19 cellular contexts compared by ENCODE assay signal in the genomic region with DNA sequence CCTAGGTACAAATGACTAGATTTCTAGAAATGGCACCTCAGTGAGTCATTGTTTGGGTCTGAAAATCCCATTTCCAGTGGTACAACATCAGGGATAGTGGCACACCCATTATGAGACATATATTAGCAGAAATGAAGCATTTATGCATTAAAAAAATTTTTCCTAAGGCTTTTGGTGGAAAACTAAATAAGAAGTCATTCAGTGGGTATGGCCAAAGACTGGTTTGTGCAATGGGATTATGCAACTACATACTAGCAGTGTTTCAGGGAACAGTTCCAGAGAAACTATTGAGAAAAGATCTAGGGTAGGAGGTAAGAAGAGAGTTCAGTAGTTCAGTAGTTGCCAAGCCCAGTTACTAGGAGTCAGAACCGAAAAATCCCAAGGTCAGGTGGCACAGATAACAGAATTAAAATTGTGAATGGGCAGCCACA.
DNase-seq lines count a peak whose midpoint lies in the region; ATAC-seq and TF ChIP-seq lines count a peak whose summit lies in the region.
"Had no signal": no experiment of that assay in that cellular context is flagged by ENCODE, and none has a peak within 500 bp of the region (broad histone marks: within the 10 kb centered on the region; RNA-seq: fewer than 3 reads in every experiment).

No MANE protein-coding gene starts in this region.

- DNase-seq in GM23338 (ENCODE audit: low spot score) = no peak
- peak; percentile 96 for DNase-seq in NCI-H226
- peak; percentile 59 for DNase-seq in dedifferentiated amniotic fluid mesenchymal stem cell (ENCODE audit: extremely low spot score)
- no peak for DNase-seq in osteoblast (ENCODE audit: insufficient read length, low spot score, missing footprints)
- DNase-seq in NCI-H524 treated with DMSO at 0.1 percent for 48 hours (lab: John Stamatoyannopoulos, UW) = no peak
- DNase-seq in ureter (ENCODE audit: low spot score) = no peak
- no peak for DNase-seq in spleen
- no peak for DNase-seq in middle frontal gyrus (ENCODE audit: extremely low spot score, low spot score)
- DNase-seq: activated gamma-delta T cell treated with Interleukin-2 at 50 U/mL for 16 hours, caudate nucleus, COR-L47, GDM1, NCI-H1694, sigmoid colon had no signal

- H3K9me3 ChIP-seq in osteoblast (ENCODE audit: low read depth, low read length) = no peaks in the 10 kb centered on the region
- no peaks in the 10 kb centered on the region for H3K9me3 ChIP-seq in spleen
- H3K9me3 ChIP-seq: sigmoid colon had no signal

- ATAC-seq in GM23338 = no peak
- ATAC-seq: K562 had no signal

- H3K9me2 ChIP-seq in GM23338 (ENCODE audit: insufficient read depth) = peaks cover 13% of the 10 kb centered on the region

- H3K27ac ChIP-seq in GM23338 (ENCODE audit: low read depth) = no peak overlapping the region
- H3K27ac ChIP-seq in osteoblast (ENCODE audit: low read depth, low read length) = peak overlapping the region; percentile 38
- H3K27ac ChIP-seq in spleen = no peak overlapping the region
- H3K27ac ChIP-seq: hepatocyte, neural progenitor cell, sigmoid colon, VCaP had no signal

- H3K27ac Mint-ChIP-seq in GM23338 = 0 out of 2 replicates have a peak overlapping the region, but pooled peaks have one; percentile 10
- H3K27ac Mint-ChIP-seq: neural progenitor cell; stimulated activated naive CD8-positive, alpha-beta T cell treated with anti-CD3 and anti-CD28 coated beads, Interleukin-15, Interleukin-2, amounts not matched to agents 100 ng/mL and 50 ng/mL, for 24 hours had no signal

- intact Hi-C loops in spleen (cut with DNase I; ENCODE audit: low total_unique reads) = no loop called here

- H3K36me3 ChIP-seq in GM23338 (ENCODE audit: insufficient read depth) = no peaks in the 10 kb centered on the region
- H3K36me3 ChIP-seq in osteoblast (ENCODE audit: insufficient read depth, low read length) = no peaks in the 10 kb centered on the region
- no peaks in the 10 kb centered on the region for H3K36me3 ChIP-seq in spleen
- H3K36me3 ChIP-seq: neural progenitor cell, sigmoid colon had no signal

- peaks cover 12% of the 10 kb centered on the region; the same call in 2 of the 3 replicates for H3K4me1 Mint-ChIP-seq in GM23338
- H3K4me1 Mint-ChIP-seq: neural progenitor cell had no signal

- TF ChIP-seq CTCF in GM23338 (conservative IDR thresholded peaks at IDR 0.05; ENCODE audit: low read depth in 2 of 2) (no peak), osteoblast (IDR thresholded peaks at IDR 0.05; ENCODE audit: extremely low read depth, low read depth, low read length) (no peak), spleen (IDR thresholded peaks at IDR 0.05 in 8 of 11, conservative IDR thresholded peaks at IDR 0.05 in 3 of 11) (no peak)

- H3K4me1 ChIP-seq in GM23338 (ENCODE audit: insufficient read depth) (peaks cover 19% of the 10 kb centered on the region), osteoblast (ENCODE audit: insufficient read depth, low read length) (peaks cover 4% of the 10 kb centered on the region), spleen (no peaks in the 10 kb centered on the region)
- H3K4me1 ChIP-seq: neural progenitor cell, sigmoid colon had no signal

- H3K79me2 ChIP-seq in GM23338 (replicated peaks; ENCODE audit: insufficient read depth) = no peaks in the 10 kb centered on the region
- H3K79me2 ChIP-seq in osteoblast (ENCODE audit: insufficient read depth, low read length) = no peaks in the 10 kb centered on the region
- H3K79me2 ChIP-seq: hepatocyte had no signal

- TF ChIP-seq POLR2A in spleen (IDR thresholded peaks at IDR 0.05) = no peak

- no peaks in the 10 kb centered on the region for H3K27me3 Mint-ChIP-seq in GM23338 (ENCODE audit: insufficient read depth, low read depth, poor library complexity)
- H3K27me3 Mint-ChIP-seq: stimulated activated naive CD8-positive, alpha-beta T cell treated with anti-CD3 and anti-CD28 coated beads, Interleukin-15, Interleukin-2, amounts not matched to agents 100 ng/mL and 50 ng/mL, for 24 hours had no signal

- H3K36me3 Mint-ChIP-seq in GM23338 (ENCODE audit: low read depth) = no peaks in the 10 kb centered on the region; the same call in 2 of the 3 replicates
- H3K36me3 Mint-ChIP-seq: neural progenitor cell had no signal

- H3K4me2 ChIP-seq in GM23338 (no peak overlapping the region), osteoblast (ENCODE audit: insufficient read depth, low read length) (no peak overlapping the region)
- H3K4me2 ChIP-seq: hepatocyte, neural progenitor cell had no signal

- H3K27me3 ChIP-seq in GM23338 (ENCODE audit: insufficient read depth) (no peaks in the 10 kb centered on the region), osteoblast (ENCODE audit: insufficient read depth, low read length) (no peaks in the 10 kb centered on the region), spleen (replicated peaks in 1 of 7) (no peaks in the 10 kb centered on the region)
- H3K27me3 ChIP-seq: hepatocyte, neural progenitor cell, sigmoid colon had no signal

- H2AFZ ChIP-seq in GM23338 (no peak overlapping the region), osteoblast (ENCODE audit: low read length) (no peak overlapping the region)
- H2AFZ ChIP-seq: hepatocyte, neural progenitor cell had no signal

- no peaks in the 10 kb centered on the region for H4K20me1 ChIP-seq in GM23338 (replicated peaks; ENCODE audit: insufficient read depth)
- H4K20me1 ChIP-seq in osteoblast (ENCODE audit: insufficient read depth, low read length) = no peaks in the 10 kb centered on the region

- H3K9me3 Mint-ChIP-seq in GM23338 = no peaks in the 10 kb centered on the region
- H3K9me3 Mint-ChIP-seq: neural progenitor cell had no signal

- H3F3A ChIP-seq in GM23338 (replicated peaks; ENCODE audit: low read depth) = no peaks in the 10 kb centered on the region

- WGBS in spleen, 5 donors = 53 to 70% (median 65%) methylated on average over 1 of the region's 1 CpG

- no peak overlapping the region for H3K4me3 Mint-ChIP-seq in GM23338
- H3K4me3 Mint-ChIP-seq: neural progenitor cell; stimulated activated naive CD8-positive, alpha-beta T cell treated with anti-CD3 and anti-CD28 coated beads, Interleukin-15, Interleukin-2, amounts not matched to agents 100 ng/mL and 50 ng/mL, for 24 hours had no signal

- H3K4me3 ChIP-seq in GM23338 (no peak overlapping the region), osteoblast (ENCODE audit: insufficient read depth, low read length) (no peak overlapping the region), spleen (no peak overlapping the region)
- H3K4me3 ChIP-seq: hepatocyte, K562, neural progenitor cell, sigmoid colon had no signal

TF ChIP-seq in GM23338, 12 proteins besides CTCF, POLR2A, EP300 and RAD21 (continues in another document):
- TF ChIP-seq JUNB (IDR thresholded peaks at IDR 0.05; ENCODE audit: unreplicated experiment) (no peak), NANOG (IDR thresholded peaks at IDR 0.05; ENCODE audit: borderline replicate concordance) (no peak)
- TF ChIP-seq, protein P1, sequence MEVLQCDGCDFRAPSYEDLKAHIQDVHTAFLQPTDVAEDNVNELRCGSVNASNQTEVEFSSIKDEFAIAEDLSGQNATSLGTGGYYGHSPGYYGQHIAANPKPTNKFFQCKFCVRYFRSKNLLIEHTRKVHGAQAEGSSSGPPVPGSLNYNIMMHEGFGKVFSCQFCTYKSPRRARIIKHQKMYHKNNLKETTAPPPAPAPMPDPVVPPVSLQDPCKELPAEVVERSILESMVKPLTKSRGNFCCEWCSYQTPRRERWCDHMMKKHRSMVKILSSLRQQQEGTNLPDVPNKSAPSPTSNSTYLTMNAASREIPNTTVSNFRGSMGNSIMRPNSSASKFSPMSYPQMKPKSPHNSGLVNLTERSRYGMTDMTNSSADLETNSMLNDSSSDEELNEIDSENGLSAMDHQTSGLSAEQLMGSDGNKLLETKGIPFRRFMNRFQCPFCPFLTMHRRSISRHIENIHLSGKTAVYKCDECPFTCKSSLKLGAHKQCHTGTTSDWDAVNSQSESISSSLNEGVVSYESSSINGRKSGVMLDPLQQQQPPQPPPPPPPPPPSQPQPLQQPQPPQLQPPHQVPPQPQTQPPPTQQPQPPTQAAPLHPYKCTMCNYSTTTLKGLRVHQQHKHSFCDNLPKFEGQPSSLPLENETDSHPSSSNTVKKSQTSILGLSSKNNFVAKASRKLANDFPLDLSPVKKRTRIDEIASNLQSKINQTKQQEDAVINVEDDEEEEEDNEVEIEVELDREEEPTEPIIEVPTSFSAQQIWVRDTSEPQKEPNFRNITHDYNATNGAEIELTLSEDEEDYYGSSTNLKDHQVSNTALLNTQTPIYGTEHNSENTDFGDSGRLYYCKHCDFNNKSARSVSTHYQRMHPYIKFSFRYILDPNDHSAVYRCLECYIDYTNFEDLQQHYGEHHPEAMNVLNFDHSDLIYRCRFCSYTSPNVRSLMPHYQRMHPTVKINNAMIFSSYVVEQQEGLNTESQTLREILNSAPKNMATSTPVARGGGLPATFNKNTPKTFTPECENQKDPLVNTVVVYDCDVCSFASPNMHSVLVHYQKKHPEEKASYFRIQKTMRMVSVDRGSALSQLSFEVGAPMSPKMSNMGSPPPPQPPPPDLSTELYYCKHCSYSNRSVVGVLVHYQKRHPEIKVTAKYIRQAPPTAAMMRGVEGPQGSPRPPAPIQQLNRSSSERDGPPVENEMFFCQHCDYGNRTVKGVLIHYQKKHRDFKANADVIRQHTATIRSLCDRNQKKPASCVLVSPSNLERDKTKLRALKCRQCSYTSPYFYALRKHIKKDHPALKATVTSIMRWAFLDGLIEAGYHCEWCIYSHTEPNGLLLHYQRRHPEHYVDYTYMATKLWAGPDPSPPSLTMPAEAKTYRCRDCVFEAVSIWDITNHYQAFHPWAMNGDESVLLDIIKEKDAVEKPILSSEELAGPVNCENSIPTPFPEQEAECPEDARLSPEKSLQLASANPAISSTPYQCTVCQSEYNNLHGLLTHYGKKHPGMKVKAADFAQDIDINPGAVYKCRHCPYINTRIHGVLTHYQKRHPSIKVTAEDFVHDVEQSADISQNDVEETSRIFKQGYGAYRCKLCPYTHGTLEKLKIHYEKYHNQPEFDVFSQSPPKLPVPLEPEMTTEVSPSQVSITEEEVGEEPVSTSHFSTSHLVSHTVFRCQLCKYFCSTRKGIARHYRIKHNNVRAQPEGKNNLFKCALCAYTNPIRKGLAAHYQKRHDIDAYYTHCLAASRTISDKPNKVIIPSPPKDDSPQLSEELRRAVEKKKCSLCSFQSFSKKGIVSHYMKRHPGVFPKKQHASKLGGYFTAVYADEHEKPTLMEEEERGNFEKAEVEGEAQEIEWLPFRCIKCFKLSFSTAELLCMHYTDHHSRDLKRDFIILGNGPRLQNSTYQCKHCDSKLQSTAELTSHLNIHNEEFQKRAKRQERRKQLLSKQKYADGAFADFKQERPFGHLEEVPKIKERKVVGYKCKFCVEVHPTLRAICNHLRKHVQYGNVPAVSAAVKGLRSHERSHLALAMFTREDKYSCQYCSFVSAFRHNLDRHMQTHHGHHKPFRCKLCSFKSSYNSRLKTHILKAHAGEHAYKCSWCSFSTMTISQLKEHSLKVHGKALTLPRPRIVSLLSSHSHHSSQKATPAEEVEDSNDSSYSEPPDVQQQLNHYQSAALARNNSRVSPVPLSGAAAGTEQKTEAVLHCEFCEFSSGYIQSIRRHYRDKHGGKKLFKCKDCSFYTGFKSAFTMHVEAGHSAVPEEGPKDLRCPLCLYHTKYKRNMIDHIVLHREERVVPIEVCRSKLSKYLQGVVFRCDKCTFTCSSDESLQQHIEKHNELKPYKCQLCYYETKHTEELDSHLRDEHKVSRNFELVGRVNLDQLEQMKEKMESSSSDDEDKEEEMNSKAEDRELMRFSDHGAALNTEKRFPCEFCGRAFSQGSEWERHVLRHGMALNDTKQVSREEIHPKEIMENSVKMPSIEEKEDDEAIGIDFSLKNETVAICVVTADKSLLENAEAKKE (CRISPR knock-in tag; IDR thresholded peaks at IDR 0.05) = no peak

Comparison
In these comparisons a context has a peak if more than half of its experiments do, and no peak if none do; other contexts are left out.
1. DNase-seq: peak in NCI-H226 (single experiment) and dedifferentiated amniotic fluid mesenchymal stem cell (single experiment); none in GM23338 (single experiment), osteoblast (single experiment), NCI-H524 treated with DMSO at 0.1 percent for 48 hours (single experiment), ureter (single experiment), spleen (single experiment) and middle frontal gyrus (single experiment).